ENCODE assay signal across 8 cellular contexts in the genomic region with DNA sequence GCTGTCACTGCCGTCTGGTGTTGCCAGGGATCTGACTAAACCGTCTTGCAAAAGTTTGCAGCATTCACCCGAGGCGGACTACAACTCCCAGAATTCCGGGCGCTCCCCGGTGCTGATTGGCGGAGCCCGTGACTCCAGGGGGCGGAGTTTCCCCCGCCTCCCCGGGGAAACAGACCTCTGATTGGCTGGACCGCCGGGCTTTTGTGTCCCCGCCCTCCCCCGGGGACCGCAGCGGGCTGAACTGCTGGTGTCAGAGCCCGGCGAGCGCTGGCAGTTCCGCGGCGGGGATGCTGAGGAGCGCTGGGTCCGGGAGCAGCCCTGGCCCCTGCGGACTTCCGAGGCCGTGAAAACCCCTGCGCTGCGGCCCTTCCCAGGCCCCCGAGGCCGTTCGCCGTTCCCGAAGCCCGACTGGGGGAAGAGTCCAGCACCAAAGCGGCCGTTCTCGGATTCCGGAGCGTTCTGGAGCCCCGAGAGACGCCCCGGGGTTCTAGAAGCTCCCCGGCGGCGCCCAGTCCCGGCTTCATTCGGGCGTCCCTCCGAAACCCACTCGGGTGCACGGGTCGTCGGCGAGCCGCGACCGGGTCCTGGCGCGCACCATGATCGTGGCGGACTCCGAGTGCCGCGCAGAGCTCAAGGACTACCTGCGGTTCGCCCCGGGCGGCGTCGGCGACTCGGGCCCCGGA. TPM values are rescaled to one million over a fixed set of nuclear protein-coding genes. Genes with fewer than 3 reads are reported as not detected.
A peak's percentile ranks its signal among the peaks of the same experiment; 100 is the strongest.
DNase-seq lines count a peak whose midpoint lies in the region; ATAC-seq, FAIRE-seq and TF ChIP-seq lines count a peak whose summit lies in the region.

A gene with protein sequence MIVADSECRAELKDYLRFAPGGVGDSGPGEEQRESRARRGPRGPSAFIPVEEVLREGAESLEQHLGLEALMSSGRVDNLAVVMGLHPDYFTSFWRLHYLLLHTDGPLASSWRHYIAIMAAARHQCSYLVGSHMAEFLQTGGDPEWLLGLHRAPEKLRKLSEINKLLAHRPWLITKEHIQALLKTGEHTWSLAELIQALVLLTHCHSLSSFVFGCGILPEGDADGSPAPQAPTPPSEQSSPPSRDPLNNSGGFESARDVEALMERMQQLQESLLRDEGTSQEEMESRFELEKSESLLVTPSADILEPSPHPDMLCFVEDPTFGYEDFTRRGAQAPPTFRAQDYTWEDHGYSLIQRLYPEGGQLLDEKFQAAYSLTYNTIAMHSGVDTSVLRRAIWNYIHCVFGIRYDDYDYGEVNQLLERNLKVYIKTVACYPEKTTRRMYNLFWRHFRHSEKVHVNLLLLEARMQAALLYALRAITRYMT (plus strand): TSS at position 267 of the 683 bp plus-strand sequence. CDS start 330 bp downstream, at position 597.

- ATAC-seq in HG02759 (IDR thresholded peaks at IDR 0.05; ENCODE audit: unreplicated experiment) (peak; percentile 97), Right ventricle myocardium inferior (peak; percentile 98), pancreas (peak; percentile 95 to 98 (median 96))
- ATAC-seq in activated naive CD8-positive, alpha-beta T cell treated with anti-CD3 and anti-CD28 coated beads, Interleukin-2, amount 50 U/mL, for 24 hours = peak; percentile 96

- WGBS in pancreas, 2 donors = 0 to 1% methylated on average over 74 to 76 of the region's 76 CpGs

- H3K4me1 Mint-ChIP-seq in activated naive CD8-positive, alpha-beta T cell treated with anti-CD3 and anti-CD28 coated beads, Interleukin-2, amount 50 U/mL, for 24 hours = peaks cover 43% of the 10 kb centered on the region

- H3K9me3 ChIP-seq in pancreas = no peaks in the 10 kb centered on the region
- H3K9me3 ChIP-seq in tibial artery = no peaks in the 10 kb centered on the region

- peak within 1 kb of the TSS; percentile 99 for H3K4me3 ChIP-seq in GM12864 (ENCODE audit: low read depth, low read length)
- H3K4me3 ChIP-seq in pancreas = peak within 1 kb of the TSS; percentile 76 to 100 (median 94)
- peak within 1 kb of the TSS; percentile 78 to 98 for H3K4me3 ChIP-seq in tibial artery

- peak within 1 kb of the TSS; percentile 50 to 84 (median 72) for H3K27ac ChIP-seq in pancreas
- H3K27ac ChIP-seq in tibial artery = peak within 1 kb of the TSS; percentile 87 to 93

- H3K27me3 Mint-ChIP-seq in activated naive CD8-positive, alpha-beta T cell treated with anti-CD3 and anti-CD28 coated beads, Interleukin-2, amount 50 U/mL, for 24 hours = peaks cover 2% of the 10 kb centered on the region

- H3K36me3 Mint-ChIP-seq in activated naive CD8-positive, alpha-beta T cell treated with anti-CD3 and anti-CD28 coated beads, Interleukin-2, amount 50 U/mL, for 24 hours (ENCODE audit: low read depth) = peaks cover 10% of the 10 kb centered on the region

- peaks cover 5% of the 10 kb centered on the region for H3K9me3 Mint-ChIP-seq in activated naive CD8-positive, alpha-beta T cell treated with anti-CD3 and anti-CD28 coated beads, Interleukin-2, amount 50 U/mL, for 24 hours

- H3K27ac Mint-ChIP-seq in activated naive CD8-positive, alpha-beta T cell treated with anti-CD3 and anti-CD28 coated beads, Interleukin-2, amount 50 U/mL, for 24 hours = peak within 1 kb of the TSS; percentile 89

- H3K27me3 ChIP-seq in pancreas (no peaks in the 10 kb centered on the region), tibial artery (peaks cover 0 to 2% of the 10 kb centered on the region in 2 donors)

- intact Hi-C loops in Right ventricle myocardium inferior (cut with DNase I) (loop anchor here (2.0 kb wide), 1 partner anchor 69 kb away; a partner anchor contains a TSS), pancreas (cut with DNase I) (no loop called here), tibial artery (cut with DNase I; ENCODE audit: low total_unique reads) (loop anchor here (5.0 to 10.0 kb wide), 2 partner anchors 108 to 245 kb away; a partner anchor contains a TSS)

- peak; percentile 95 for DNase-seq in GM12864 (ENCODE audit: low read depth)
- DNase-seq in NCI-H1417 (lab: John Stamatoyannopoulos, UW) = peak; percentile 95 to 98 (median 98)
- peak; percentile 90 to 92 for DNase-seq in SW 1271 (lab: John Stamatoyannopoulos, UW)
- DNase-seq in activated naive CD8-positive, alpha-beta T cell treated with anti-CD3 and anti-CD28 coated beads, Interleukin-2, amount 50 U/mL, for 24 hours = peak; percentile 99
- DNase-seq in Right ventricle myocardium inferior (ENCODE audit: missing footprints) = peak; percentile 100
- DNase-seq in pancreas = peak; percentile 98 to 99 (median 99)
- peak; percentile 100 for DNase-seq in tibial artery

- H3K4me3 Mint-ChIP-seq in activated naive CD8-positive, alpha-beta T cell treated with anti-CD3 and anti-CD28 coated beads, Interleukin-2, amount 50 U/mL, for 24 hours = peak within 1 kb of the TSS; percentile 85

- H3K4me1 ChIP-seq in pancreas (peaks cover 0 to 11% (median 4%) of the 10 kb centered on the region in 3 donors), tibial artery (peaks cover 0 to 27% (median 20%) of the 10 kb centered on the region in 4 donors)

- TF ChIP-seq CTCF in GM12864 (IDR thresholded peaks at IDR 0.05; ENCODE audit: low read depth, low read length, missing control alignments) (no peak), pancreas (IDR thresholded peaks at IDR 0.05) (no peak), tibial artery (IDR thresholded peaks at IDR 0.05) (peak in 1 of 2 experiments; percentile 8)

- no peaks in the 10 kb centered on the region for H3K36me3 ChIP-seq in pancreas
- no peaks in the 10 kb centered on the region for H3K36me3 ChIP-seq in tibial artery

- peak; percentile 87 for FAIRE-seq in pancreas (lab: Jason Lieb, UNC)

RNA-seq across cellular contexts. Expression of the gene that starts here (rescaled TPM):
- total RNA-seq in Right ventricle myocardium inferior (2.9 TPM), pancreas (10 to 100 TPM in 1 of 6 donors, 1 to 10 TPM in 5; 4.0 to 38.3 (median 7.3) TPM)
- polyA plus RNA-seq in pancreas = 1 to 10 TPM; 5.7 to 9.7 TPM

Comparison
In these comparisons a context has a peak if more than half of its experiments do, and no peak if none do; other contexts are left out.
1. Peak in every context shown above with its lines: DNase-seq, ATAC-seq, H3K4me3 ChIP-seq and H3K27ac ChIP-seq.
2. intact Hi-C loops: an anchor here in Right ventricle myocardium inferior (2.0 kb wide) and tibial artery (5.0 to 10.0 kb wide); none called in pancreas.